9 cellular contexts compared by ENCODE assay signal in the genomic region with DNA sequence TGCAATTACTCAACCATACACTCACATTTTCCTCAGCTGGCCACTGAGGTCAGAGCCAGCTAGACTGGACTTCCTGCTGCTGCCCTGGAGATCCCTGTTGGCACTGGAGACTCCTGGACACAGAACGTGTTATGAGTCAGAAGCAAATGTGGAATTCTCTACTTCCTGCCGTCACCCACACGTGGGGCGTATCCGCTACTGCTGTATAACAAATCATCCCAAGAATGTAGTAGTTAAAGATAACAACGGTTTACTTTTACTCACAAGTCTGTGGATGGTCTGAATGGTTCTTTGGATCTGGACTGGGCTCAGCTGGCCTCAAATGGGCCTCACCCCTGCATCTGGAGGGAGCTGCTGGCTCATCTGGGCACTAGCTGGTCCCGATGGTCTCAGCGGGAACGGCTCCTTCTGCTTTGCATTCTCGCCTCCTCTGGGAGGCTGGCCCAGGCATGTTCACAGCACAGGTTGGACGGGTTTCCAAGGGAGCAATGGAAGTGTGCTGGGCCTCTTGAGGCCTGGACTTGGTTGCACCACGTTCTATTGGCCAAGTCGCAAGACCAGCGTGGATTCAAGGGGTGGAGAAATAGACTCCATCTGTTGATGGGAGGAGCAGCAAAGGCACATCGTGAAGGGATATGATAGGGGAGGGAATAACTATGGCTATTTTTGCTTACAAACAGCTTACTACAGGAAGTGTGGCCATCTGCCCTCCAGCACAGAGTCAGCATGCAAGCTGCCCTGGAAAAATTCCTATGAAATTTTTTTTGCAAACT.
A peak's percentile ranks its signal among the peaks of the same experiment; 100 is the strongest.
DNase-seq lines count a peak whose midpoint lies in the region; ATAC-seq lines count a peak whose summit lies in the region.
"Had no signal": no experiment of that assay in that cellular context is flagged by ENCODE, and none has a peak within 500 bp of the region (broad histone marks: within the 10 kb centered on the region; RNA-seq: fewer than 3 reads in every experiment).

No MANE protein-coding gene starts in this region.

- H2BK120ac ChIP-seq in mesenchymal stem cell (ENCODE audit: low read depth, low read length), result peak overlapping the region; percentile 78

- H3K36me3 Mint-ChIP-seq in activated CD8-positive, alpha-beta memory T cell treated with anti-CD3 and anti-CD28 coated beads, Interleukin-2, amount 10 ng/mL, durations not matched to agents 7 days and 5 days, result no peaks in the 10 kb centered on the region
- H3K36me3 Mint-ChIP-seq in CD4-positive, alpha-beta memory T cell, result no peaks in the 10 kb centered on the region
- peaks cover 3% of the 10 kb centered on the region for H3K36me3 Mint-ChIP-seq in activated CD8-positive, alpha-beta T cell treated with anti-CD3 and anti-CD28 coated beads, Interleukin-2, amount 10 ng/mL, durations not matched to agents 7 days and 5 days (ENCODE audit: low read depth)
- H3K36me3 Mint-ChIP-seq: activated naive CD4-positive, alpha-beta T cell treated with anti-CD3 and anti-CD28 coated beads, Interleukin-2, amount 50 U/mL, for 24 hours had no signal

- H3K79me1 ChIP-seq in mesenchymal stem cell (replicated peaks; ENCODE audit: low read length, poor library complexity, severe bottlenecking), result no peaks in the 10 kb centered on the region

- H3K9me3 Mint-ChIP-seq in activated CD8-positive, alpha-beta memory T cell treated with anti-CD3 and anti-CD28 coated beads, Interleukin-2, amount 10 ng/mL, durations not matched to agents 7 days and 5 days (ENCODE audit: low read depth), result no peaks in the 10 kb centered on the region
- peaks cover 0 to 3% (median 0%) of the 10 kb centered on the region in 8 donors for H3K9me3 Mint-ChIP-seq in CD4-positive, alpha-beta memory T cell
- H3K9me3 Mint-ChIP-seq in activated CD8-positive, alpha-beta T cell treated with anti-CD3 and anti-CD28 coated beads, Interleukin-2, amount 10 ng/mL, durations not matched to agents 7 days and 5 days (ENCODE audit: insufficient read depth), result no peaks in the 10 kb centered on the region
- H3K9me3 Mint-ChIP-seq: activated naive CD4-positive, alpha-beta T cell treated with anti-CD3 and anti-CD28 coated beads, Interleukin-2, amount 50 U/mL, for 24 hours had no signal

- no peak overlapping the region for H2BK5ac ChIP-seq in mesenchymal stem cell (ENCODE audit: low read depth, low read length, poor library complexity, severe bottlenecking)

- peak overlapping the region in 1 of 2 donors; percentile 18 for H3K4me3 ChIP-seq in duodenal mucosa (ENCODE audit: low read depth in 1 of 2, low read length in 2 of 2)
- H3K4me3 ChIP-seq in mesenchymal stem cell (ENCODE audit: insufficient read depth in 1 of 2, low read depth in 1 of 2, low read length in 2 of 2), result peak overlapping the region in 1 of 2 experiments; percentile 49
- H3K4me3 ChIP-seq in CD4-positive, alpha-beta memory T cell (ENCODE audit: low read length in 2 of 2), result no peak overlapping the region

- H3K9me3 ChIP-seq in duodenal mucosa (ENCODE audit: control insufficient read depth in 1 of 2, low read length in 2 of 2) (no peaks in the 10 kb centered on the region), mesenchymal stem cell (ENCODE audit: control insufficient read depth, low read length) (no peaks in the 10 kb centered on the region)
- no peaks in the 10 kb centered on the region for H3K9me3 ChIP-seq in CD4-positive, alpha-beta memory T cell (ENCODE audit: control insufficient read depth in 1 of 2, low read length in 2 of 2)

- peaks cover 17% of the 10 kb centered on the region for H3K27me3 Mint-ChIP-seq in activated CD8-positive, alpha-beta memory T cell treated with anti-CD3 and anti-CD28 coated beads, Interleukin-2, amount 10 ng/mL, durations not matched to agents 7 days and 5 days
- H3K27me3 Mint-ChIP-seq in CD4-positive, alpha-beta memory T cell, result peaks cover 0 to 1% of the 10 kb centered on the region in 2 donors
- peaks cover 26% of the 10 kb centered on the region for H3K27me3 Mint-ChIP-seq in activated CD8-positive, alpha-beta T cell treated with anti-CD3 and anti-CD28 coated beads, Interleukin-2, amount 10 ng/mL, durations not matched to agents 7 days and 5 days (ENCODE audit: low read depth)
- H3K27me3 Mint-ChIP-seq: activated naive CD4-positive, alpha-beta T cell treated with anti-CD3 and anti-CD28 coated beads, Interleukin-2, amount 50 U/mL, for 24 hours had no signal

- H3K14ac ChIP-seq in mesenchymal stem cell (ENCODE audit: low read length in 2 of 2), result peak overlapping the region in 1 of 2 experiments; percentile 5

- POLR2A ChIA-PET in CD4-positive, alpha-beta memory T cell (lab: Charles Lee; ENCODE audit: partially characterized antibody), result no interaction called here
- POLR2A ChIA-PET in activated CD8-positive, alpha-beta T cell treated with anti-CD3 and anti-CD28 coated beads, Interleukin-2, amount 10 ng/mL, durations not matched to agents 7 days and 5 days (lab: Charles Lee), result no interaction called here

- peak overlapping the region; percentile 55 to 76 for H2BK12ac ChIP-seq in mesenchymal stem cell (ENCODE audit: low read length in 2 of 2)

- peaks cover 44% of the 10 kb centered on the region for H3K4me1 Mint-ChIP-seq in activated CD8-positive, alpha-beta memory T cell treated with anti-CD3 and anti-CD28 coated beads, Interleukin-2, amount 10 ng/mL, durations not matched to agents 7 days and 5 days
- H3K4me1 Mint-ChIP-seq in CD4-positive, alpha-beta memory T cell, result peaks cover 14 to 33% (median 22%) of the 10 kb centered on the region in 4 donors
- peaks cover 55% of the 10 kb centered on the region for H3K4me1 Mint-ChIP-seq in activated CD8-positive, alpha-beta T cell treated with anti-CD3 and anti-CD28 coated beads, Interleukin-2, amount 10 ng/mL, durations not matched to agents 7 days and 5 days (ENCODE audit: low read depth)
- H3K4me1 Mint-ChIP-seq: activated naive CD4-positive, alpha-beta T cell treated with anti-CD3 and anti-CD28 coated beads, Interleukin-2, amount 50 U/mL, for 24 hours had no signal

- DNase-seq in A172 (ENCODE audit: low spot score), result peak; percentile 100
- peak; percentile 93 for DNase-seq in LHCN-M2 (ENCODE audit: low read depth)
- peak; percentile 99 for DNase-seq in mesenchymal stem cell
- no peak for DNase-seq in activated CD4-positive, alpha-beta T cell treated with anti-CD3 and anti-CD28 coated beads, Interleukin-2, amount 50 U/mL, for 48 hours
- DNase-seq in activated CD8-positive, alpha-beta memory T cell treated with anti-CD3 and anti-CD28 coated beads, Interleukin-2, amount 10 ng/mL, durations not matched to agents 7 days and 5 days, result no peak
- DNase-seq in CD4-positive, alpha-beta memory T cell, result no peak
- no peak for DNase-seq in activated CD8-positive, alpha-beta T cell treated with anti-CD3 and anti-CD28 coated beads, Interleukin-2, amount 10 ng/mL, durations not matched to agents 7 days and 5 days

- H3K27me3 ChIP-seq in duodenal mucosa (ENCODE audit: control insufficient read depth in 1 of 2, insufficient read depth in 2 of 2, low read length in 2 of 2) (no peaks in the 10 kb centered on the region), mesenchymal stem cell (ENCODE audit: control insufficient read depth in 1 of 2, insufficient read depth in 1 of 2, low read length in 2 of 2) (no peaks in the 10 kb centered on the region)
- no peaks in the 10 kb centered on the region for H3K27me3 ChIP-seq in CD4-positive, alpha-beta memory T cell (ENCODE audit: insufficient read depth, low read length)

- H3K36me3 ChIP-seq in duodenal mucosa (ENCODE audit: control insufficient read depth in 1 of 2, insufficient read depth in 2 of 2, low read length in 2 of 2) (no peaks in the 10 kb centered on the region), mesenchymal stem cell (ENCODE audit: control insufficient read depth in 1 of 2, insufficient read depth in 2 of 2, low read depth in 1 of 2, low read length in 2 of 2) (no peaks in the 10 kb centered on the region)
- no peaks in the 10 kb centered on the region for H3K36me3 ChIP-seq in CD4-positive, alpha-beta memory T cell (ENCODE audit: insufficient read depth, low read length)

- peaks cover 55 to 67% of the 10 kb centered on the region in 2 donors for H3K4me1 ChIP-seq in duodenal mucosa (ENCODE audit: control insufficient read depth in 1 of 2, insufficient read depth in 2 of 2, low read length in 2 of 2)
- H3K4me1 ChIP-seq in mesenchymal stem cell (ENCODE audit: control insufficient read depth, insufficient read depth, low read depth, low read length), result peaks cover 11% of the 10 kb centered on the region
- H3K4me1 ChIP-seq in CD4-positive, alpha-beta memory T cell (ENCODE audit: insufficient read depth, low read length), result peaks cover 28% of the 10 kb centered on the region

- H2BK15ac ChIP-seq in mesenchymal stem cell (ENCODE audit: low read depth, poor library complexity, severe bottlenecking), result no peak overlapping the region

- no peak overlapping the region for H3K27ac Mint-ChIP-seq in activated CD8-positive, alpha-beta memory T cell treated with anti-CD3 and anti-CD28 coated beads, Interleukin-2, amount 10 ng/mL, durations not matched to agents 7 days and 5 days
- peak overlapping the region in 2 of 7 donors; percentile 50 to 77 for H3K27ac Mint-ChIP-seq in CD4-positive, alpha-beta memory T cell
- no peak overlapping the region for H3K27ac Mint-ChIP-seq in activated CD8-positive, alpha-beta T cell treated with anti-CD3 and anti-CD28 coated beads, Interleukin-2, amount 10 ng/mL, durations not matched to agents 7 days and 5 days
- H3K27ac Mint-ChIP-seq: activated naive CD4-positive, alpha-beta T cell treated with anti-CD3 and anti-CD28 coated beads, Interleukin-2, amount 50 U/mL, for 24 hours had no signal

- H2AFZ ChIP-seq in mesenchymal stem cell (ENCODE audit: low read depth, low read length), result no peak overlapping the region

- intact Hi-C loops in CD4-positive, alpha-beta memory T cell (cut with micrococcal nuclease), result no loop called here

- WGBS in mesenchymal stem cell, result 37% methylated on average over 12 of the region's 15 CpGs

- H3K9ac ChIP-seq in duodenal mucosa (ENCODE audit: low read depth in 1 of 2, low read length in 2 of 2), result no peak overlapping the region
- peak overlapping the region; percentile 85 for H3K9ac ChIP-seq in mesenchymal stem cell (ENCODE audit: low read length)

- no peak for ATAC-seq in activated CD8-positive, alpha-beta memory T cell treated with anti-CD3 and anti-CD28 coated beads, Interleukin-2, amount 10 ng/mL, durations not matched to agents 7 days and 5 days
- no peak for ATAC-seq in activated CD8-positive, alpha-beta T cell treated with anti-CD3 and anti-CD28 coated beads, Interleukin-2, amount 10 ng/mL, durations not matched to agents 7 days and 5 days

- H3K27ac ChIP-seq in duodenal mucosa (ENCODE audit: low read depth, low read length) (peak overlapping the region; percentile 43), mesenchymal stem cell (ENCODE audit: low read length, poor library complexity, severe bottlenecking) (peak overlapping the region; percentile 58)
- H3K27ac ChIP-seq in CD4-positive, alpha-beta memory T cell (ENCODE audit: low read depth, low read length), result no peak overlapping the region

- no peak overlapping the region for H3K23ac ChIP-seq in mesenchymal stem cell (ENCODE audit: low read length in 2 of 2)

- no peak overlapping the region for H3K4me3 Mint-ChIP-seq in activated CD8-positive, alpha-beta memory T cell treated with anti-CD3 and anti-CD28 coated beads, Interleukin-2, amount 10 ng/mL, durations not matched to agents 7 days and 5 days
- no peak overlapping the region for H3K4me3 Mint-ChIP-seq in CD4-positive, alpha-beta memory T cell
- no peak overlapping the region for H3K4me3 Mint-ChIP-seq in activated CD8-positive, alpha-beta T cell treated with anti-CD3 and anti-CD28 coated beads, Interleukin-2, amount 10 ng/mL, durations not matched to agents 7 days and 5 days
- H3K4me3 Mint-ChIP-seq: activated naive CD4-positive, alpha-beta T cell treated with anti-CD3 and anti-CD28 coated beads, Interleukin-2, amount 50 U/mL, for 24 hours had no signal

- H4K91ac ChIP-seq in mesenchymal stem cell (ENCODE audit: low read length), result peak overlapping the region; percentile 97

- H3K4ac ChIP-seq in mesenchymal stem cell (ENCODE audit: low read depth in 1 of 2, low read length in 2 of 2), result peak overlapping the region; percentile 42 to 90

- peak overlapping the region; percentile 73 to 87 for H3K18ac ChIP-seq in mesenchymal stem cell (ENCODE audit: low read depth in 1 of 2, low read length in 2 of 2)

- H4K8ac ChIP-seq in mesenchymal stem cell (ENCODE audit: low read length), result peak overlapping the region; percentile 89

- H3K4me2 ChIP-seq in mesenchymal stem cell (ENCODE audit: low read length, poor library complexity, severe bottlenecking), result no peak overlapping the region

- H2AK5ac ChIP-seq in mesenchymal stem cell (ENCODE audit: low read length, severe bottlenecking), result no peak overlapping the region

- CTCF ChIA-PET in activated CD8-positive, alpha-beta memory T cell treated with anti-CD3 and anti-CD28 coated beads, Interleukin-2, amount 10 ng/mL, durations not matched to agents 7 days and 5 days (lab: Charles Lee), result interaction anchor here (3.6 kb wide), 1 partner anchor 168 kb away, joined by 14 read pairs; the partner anchor contains the start of gene RRBP1
- CTCF ChIA-PET in CD4-positive, alpha-beta memory T cell (lab: Charles Lee; ENCODE audit: partially characterized antibody), result no interaction called here
- CTCF ChIA-PET in activated CD8-positive, alpha-beta T cell treated with anti-CD3 and anti-CD28 coated beads, Interleukin-2, amount 10 ng/mL, durations not matched to agents 7 days and 5 days (lab: Charles Lee), result no interaction called here

Comparison
In these comparisons a context has a peak if more than half of its experiments do, and no peak if none do; other contexts are left out.
1. DNase-seq: peak in A172 (single experiment), LHCN-M2 (single experiment) and mesenchymal stem cell (single experiment); none in activated CD4-positive, alpha-beta T cell treated with anti-CD3 and anti-CD28 coated beads, Interleukin-2, amount 50 U/mL, for 48 hours (0 of 2), activated CD8-positive, alpha-beta memory T cell treated with anti-CD3 and anti-CD28 coated beads, Interleukin-2, amount 10 ng/mL, durations not matched to agents 7 days and 5 days (single experiment), CD4-positive, alpha-beta memory T cell (0 of 5) and activated CD8-positive, alpha-beta T cell treated with anti-CD3 and anti-CD28 coated beads, Interleukin-2, amount 10 ng/mL, durations not matched to agents 7 days and 5 days (single experiment).